In genomic region chr13:113586661-113587479, GRCh38 we compare ENCODE assay signal across 11 cellular contexts. TPM values are rescaled to one million over a fixed set of nuclear protein-coding genes. Genes with fewer than 3 reads are reported as not detected.
DNase-seq lines count a peak whose midpoint lies in the region; ATAC-seq and TF ChIP-seq lines count a peak whose summit lies in the region.
"Had no signal": no experiment of that assay in that cellular context is flagged by ENCODE, and none has a peak within 500 bp of the region (broad histone marks: within the 10 kb centered on the region; RNA-seq: fewer than 3 reads in every experiment).

No MANE protein-coding gene starts in this region.

- H3K9me3 ChIP-seq in PC-3 (ENCODE audit: low read length), result no peaks in the 10 kb centered on the region

- H3K9ac ChIP-seq in PC-3 (ENCODE audit: low read length), result no peak overlapping the region

- H3K9me2 ChIP-seq in PC-3 (replicated peaks; ENCODE audit: low read length), result no peaks in the 10 kb centered on the region

- no peaks in the 10 kb centered on the region for H3K27me3 Mint-ChIP-seq in effector memory CD8-positive, alpha-beta T cell

- no peak overlapping the region for H2AFZ ChIP-seq in PC-3 (ENCODE audit: low read length)

- peaks cover 29% of the 10 kb centered on the region for H4K20me1 ChIP-seq in PC-3 (ENCODE audit: low read length)

- H3K27ac ChIP-seq in PC-3 (ENCODE audit: low read length), result no peak overlapping the region
- H3K27ac ChIP-seq: epithelial cell of prostate had no signal

- H3K27ac Mint-ChIP-seq in effector memory CD8-positive, alpha-beta T cell, result peak overlapping the region in 1 of 2 donors; percentile 13

- peak overlapping the region; percentile 96 for H3K4me2 ChIP-seq in PC-3 (ENCODE audit: low read length)

- CTCF ChIA-PET in PC-3 (lab: Charles Lee), result no interaction called here

- intact Hi-C loops in PC-3 (cut with micrococcal nuclease) (no loop called here), sciatic nerve (cut with DNase I) (no loop called here)

- H3F3A ChIP-seq in PC-3 (ENCODE audit: low read length, unreplicated experiment), result no peaks in the 10 kb centered on the region

- H3K4me3 Mint-ChIP-seq in effector memory CD8-positive, alpha-beta T cell, result peak overlapping the region; percentile 90 to 98

- peak; percentile 27 for DNase-seq in GM12865 (ENCODE audit: low read depth)
- DNase-seq in PC-3, result no peak
- DNase-seq in effector memory CD8-positive, alpha-beta T cell, result no peak
- peak; percentile 47 for DNase-seq in sciatic nerve (ENCODE audit: low spot score)
- no peak for DNase-seq in NCI-H510A (lab: John Stamatoyannopoulos, UW)
- no peak for DNase-seq in HT-29 (ENCODE audit: low spot score)
- no peak for DNase-seq in LoVo (ENCODE audit: low spot score)
- DNase-seq: activated gamma-delta T cell treated with Interleukin-2 at 50 U/mL for 16 hours, GDM1, NCI-H1105 had no signal

- TF ChIP-seq CTCF in GM12865 (IDR thresholded peaks at IDR 0.05; ENCODE audit: insufficient read depth, low read depth, low read length, missing control alignments), result no peak
- TF ChIP-seq CTCF in PC-3 (conservative IDR thresholded peaks at IDR 0.05; ENCODE audit: low read depth, low read length), result no peak

- H3K4me1 ChIP-seq in PC-3 (ENCODE audit: insufficient read depth, low read length), result peaks cover 16% of the 10 kb centered on the region

- peaks cover 66% of the 10 kb centered on the region for H3K79me2 ChIP-seq in PC-3 (ENCODE audit: low read length)

- peaks cover 29% of the 10 kb centered on the region for H3K36me3 ChIP-seq in PC-3 (ENCODE audit: low read depth, low read length)

- no peaks in the 10 kb centered on the region for H3K9me3 Mint-ChIP-seq in effector memory CD8-positive, alpha-beta T cell

- ATAC-seq in PC-3 (no peak), sciatic nerve (no peak)
- peak; percentile 11 for ATAC-seq in effector memory CD8-positive, alpha-beta T cell (replicated peaks)

- H3K4me3 ChIP-seq in GM12865 (ENCODE audit: low read depth, low read length), result no peak overlapping the region
- H3K4me3 ChIP-seq in PC-3 (ENCODE audit: low read length), result 0 out of 2 replicates have a peak overlapping the region, but pooled peaks have one; percentile 9

- H3K36me3 Mint-ChIP-seq in effector memory CD8-positive, alpha-beta T cell (ENCODE audit: insufficient read depth), result peaks cover 34% of the 10 kb centered on the region

- no peaks in the 10 kb centered on the region for H3K27me3 ChIP-seq in PC-3 (ENCODE audit: low read length)

- BruUV-seq in PC-3 (replicated peaks; lab: Mats Ljungman, UMichigan), result no TSS peak

- peaks cover 29 to 42% of the 10 kb centered on the region in 2 donors for H3K4me1 Mint-ChIP-seq in effector memory CD8-positive, alpha-beta T cell (ENCODE audit: low read depth in 2 of 2)

- POLR2A ChIA-PET in PC-3 (lab: Charles Lee; ENCODE audit: unreplicated experiment), result no interaction called here

RNA-seq across cellular contexts. Expression of gene TFDP1, which starts 2.3 kb away (rescaled TPM):
- 89.5 and 105 TPM in 2 replicates for total RNA-seq in PC-3 (2014; rRNA removed)
- total RNA-seq in sciatic nerve, result 36.1 TPM
- total RNA-seq in HT-29 (2014; rRNA removed; shearing (Covaris generic)), result 164 and 177 TPM in 2 replicates

Comparison
In these comparisons a context has a peak if more than half of its experiments do, and no peak if none do; other contexts are left out.
1. DNase-seq: peak in GM12865 (single experiment) and sciatic nerve (single experiment); none in PC-3 (single experiment), effector memory CD8-positive, alpha-beta T cell (0 of 3), NCI-H510A (single experiment), HT-29 (single experiment) and LoVo (single experiment).